8 cellular contexts compared by ENCODE assay signal in genomic region chr12:49672351-49673181, GRCh38. TPM values are rescaled to one million over a fixed set of nuclear protein-coding genes. Genes with fewer than 3 reads are reported as not detected.
DNase-seq lines count a peak whose midpoint lies in the region; ATAC-seq and TF ChIP-seq lines count a peak whose summit lies in the region.

No MANE protein-coding gene starts in this region.

- H3K4me1 Mint-ChIP-seq in dendritic cell treated with granulocyte-macrophage colony-stimulating factor and Interleukin-4, amounts not matched to agents 40 ng/mL and 50 ng/mL, for 4 days (ENCODE audit: low read depth), result peaks cover 86% of the 10 kb centered on the region
- H3K4me1 Mint-ChIP-seq in natural killer cell treated with Interleukin-12 subunit alpha and Interleukin-12 subunit beta and Interleukin-15 and Interleukin-18, amount 100 ng/mL, for 72 hours (ENCODE audit: low read depth in 2 of 2), result peaks cover 89 to 95% of the 10 kb centered on the region in 2 donors

- in situ Hi-C loops in GM13976 (cut with MboI; ENCODE audit: low sequenced_read_pairs, unreplicated experiment) (no loop called here), KBM-7 (cut with MboI; ENCODE audit: low pct_unique_long_range_greater_than_20kb, low sequenced_read_pairs) (no loop called here)

- DNase-seq in Ammon's horn (ENCODE audit: low spot score), result peak; percentile 69
- peak; percentile 78 for DNase-seq in natural killer cell treated with Interleukin-12 subunit alpha and Interleukin-12 subunit beta and Interleukin-15 and Interleukin-18, amount 100 ng/mL, for 72 hours (ENCODE audit: low spot score)
- no peak for DNase-seq in HCEC 1CT
- no peak for DNase-seq in GM13976 (ENCODE audit: low spot score)
- DNase-seq in KBM-7, result no peak
- DNase-seq in germinal center (ENCODE audit: low spot score), result no peak

- no peaks in the 10 kb centered on the region for H3K36me3 ChIP-seq in KOPT-K1 (ENCODE audit: insufficient read depth, low read length)

- TF ChIP-seq CTCF in GM13976 (IDR thresholded peaks at IDR 0.05; ENCODE audit: borderline replicate concordance, control extremely low read depth, extremely low read depth, insufficient read depth, missing control alignments), result no peak

- intact Hi-C loops in dendritic cell treated with granulocyte-macrophage colony-stimulating factor and Interleukin-4, amounts not matched to agents 40 ng/mL and 50 ng/mL, for 4 days (cut with micrococcal nuclease), result no loop called here

- no peaks in the 10 kb centered on the region for H3K9me3 ChIP-seq in KOPT-K1 (ENCODE audit: insufficient read depth, low read length, poor library complexity, severe bottlenecking)

- H3K27ac ChIP-seq in KOPT-K1 (ENCODE audit: low read depth, low read length, poor library complexity, severe bottlenecking), result peak overlapping the region; percentile 91

- H3K36me3 Mint-ChIP-seq in dendritic cell treated with granulocyte-macrophage colony-stimulating factor and Interleukin-4, amounts not matched to agents 40 ng/mL and 50 ng/mL, for 4 days (ENCODE audit: low read depth), result peaks cover 26% of the 10 kb centered on the region
- H3K36me3 Mint-ChIP-seq in natural killer cell treated with Interleukin-12 subunit alpha and Interleukin-12 subunit beta and Interleukin-15 and Interleukin-18, amount 100 ng/mL, for 72 hours, result no peaks in the 10 kb centered on the region

- peak in 1 of 2 donors; percentile 75 for ATAC-seq in natural killer cell treated with Interleukin-12 subunit alpha and Interleukin-12 subunit beta and Interleukin-15 and Interleukin-18, amount 100 ng/mL, for 72 hours

- H3K4me3 Mint-ChIP-seq in dendritic cell treated with granulocyte-macrophage colony-stimulating factor and Interleukin-4, amounts not matched to agents 40 ng/mL and 50 ng/mL, for 4 days, result peak overlapping the region; percentile 62
- H3K4me3 Mint-ChIP-seq in natural killer cell treated with Interleukin-12 subunit alpha and Interleukin-12 subunit beta and Interleukin-15 and Interleukin-18, amount 100 ng/mL, for 72 hours, result peak overlapping the region; percentile 60

- H3K27ac Mint-ChIP-seq in dendritic cell treated with granulocyte-macrophage colony-stimulating factor and Interleukin-4, amounts not matched to agents 40 ng/mL and 50 ng/mL, for 4 days, result peak overlapping the region; percentile 81
- H3K27ac Mint-ChIP-seq in natural killer cell treated with Interleukin-12 subunit alpha and Interleukin-12 subunit beta and Interleukin-15 and Interleukin-18, amount 100 ng/mL, for 72 hours, result peak overlapping the region; percentile 89 to 98

- H3K9me3 Mint-ChIP-seq in dendritic cell treated with granulocyte-macrophage colony-stimulating factor and Interleukin-4, amounts not matched to agents 40 ng/mL and 50 ng/mL, for 4 days, result no peaks in the 10 kb centered on the region
- no peaks in the 10 kb centered on the region for H3K9me3 Mint-ChIP-seq in natural killer cell treated with Interleukin-12 subunit alpha and Interleukin-12 subunit beta and Interleukin-15 and Interleukin-18, amount 100 ng/mL, for 72 hours

- H3K27me3 Mint-ChIP-seq in dendritic cell treated with granulocyte-macrophage colony-stimulating factor and Interleukin-4, amounts not matched to agents 40 ng/mL and 50 ng/mL, for 4 days, result no peaks in the 10 kb centered on the region
- no peaks in the 10 kb centered on the region for H3K27me3 Mint-ChIP-seq in natural killer cell treated with Interleukin-12 subunit alpha and Interleukin-12 subunit beta and Interleukin-15 and Interleukin-18, amount 100 ng/mL, for 72 hours

RNA-seq across cellular contexts. Expression of gene FMNL3, which starts 34.6 kb away (rescaled TPM):
- total RNA-seq in natural killer cell treated with Interleukin-12 subunit alpha and Interleukin-12 subunit beta and Interleukin-15 and Interleukin-18, amount 100 ng/mL, for 72 hours, result 100 to 1,000 TPM in 1 of 2 donors, 10 to 100 TPM in 1; 86.9 to 123 TPM

RNA-seq across cellular contexts. Expression of gene PRPF40B, which starts 49.2 kb away (rescaled TPM):
- 10 to 100 TPM in 1 of 2 donors, 1 to 10 TPM in 1; 6.2 to 12.4 TPM for total RNA-seq in natural killer cell treated with Interleukin-12 subunit alpha and Interleukin-12 subunit beta and Interleukin-15 and Interleukin-18, amount 100 ng/mL, for 72 hours

Comparison
In these comparisons a context has a peak if more than half of its experiments do, and no peak if none do; other contexts are left out.
1. DNase-seq: peak in Ammon's horn (single experiment) and natural killer cell treated with Interleukin-12 subunit alpha and Interleukin-12 subunit beta and Interleukin-15 and Interleukin-18, amount 100 ng/mL, for 72 hours (single experiment); none in HCEC 1CT (single experiment), GM13976 (single experiment), KBM-7 (single experiment) and germinal center (single experiment).